8 cellular contexts compared by ENCODE assay signal in the genomic region with DNA sequence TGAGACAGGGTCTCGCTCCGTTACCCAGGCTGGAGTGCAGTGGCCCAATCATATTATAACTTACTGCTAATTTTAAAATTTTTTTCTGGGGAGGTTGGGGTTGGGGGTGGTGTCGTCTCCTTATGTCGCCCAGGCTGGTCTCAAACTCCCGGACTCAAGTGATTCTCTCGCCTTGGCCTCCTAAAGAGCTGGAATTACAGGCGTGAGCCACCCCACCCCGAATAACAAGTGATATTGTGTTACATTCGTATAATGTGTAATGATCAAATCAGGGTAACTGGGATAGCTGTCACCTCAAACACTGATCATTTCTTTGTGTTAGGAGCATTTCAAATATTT. TPM values are rescaled to one million over a fixed set of nuclear protein-coding genes. Genes with fewer than 3 reads are reported as not detected.
DNase-seq lines count a peak whose midpoint lies in the region; TF ChIP-seq lines count a peak whose summit lies in the region.

No MANE protein-coding gene starts in this region.

- H3K27ac Mint-ChIP-seq in IgD-negative memory B cell = peak overlapping the region; percentile 96 to 100 (median 99)

- WGBS in mesenchymal stem cell = 83% methylated on average over 3 of the region's 9 CpGs

- H3K9me3 Mint-ChIP-seq in IgD-negative memory B cell = peaks cover 0 to 4% (median 3%) of the 10 kb centered on the region in 3 donors

- DNase-seq in CMK (ENCODE audit: low read depth) = peak; percentile 21
- no peak for DNase-seq in breast epithelium (ENCODE audit: low spot score in 2 of 2)
- no peak for DNase-seq in osteoblast (ENCODE audit: insufficient read length, low spot score, missing footprints)
- no peak for DNase-seq in NCI-H446 (lab: John Stamatoyannopoulos, UW)
- no peak for DNase-seq in NCI-H510A treated with DMSO at 0.1 percent for 48 hours (lab: John Stamatoyannopoulos, UW)
- DNase-seq in mesenchymal stem cell = no peak
- no peak for DNase-seq in brain microvascular endothelial cell

- H4K8ac ChIP-seq in mesenchymal stem cell (ENCODE audit: low read length) = no peak overlapping the region

- no peak overlapping the region for H4K91ac ChIP-seq in mesenchymal stem cell (ENCODE audit: low read length)

- H3K9me3 ChIP-seq in breast epithelium (no peaks in the 10 kb centered on the region), osteoblast (ENCODE audit: low read depth, low read length) (no peaks in the 10 kb centered on the region), mesenchymal stem cell (ENCODE audit: control insufficient read depth, low read length) (no peaks in the 10 kb centered on the region)

- no peak overlapping the region for H2AFZ ChIP-seq in osteoblast (ENCODE audit: low read length)
- no peak overlapping the region for H2AFZ ChIP-seq in mesenchymal stem cell (ENCODE audit: low read depth, low read length)

- in situ Hi-C loops in brain microvascular endothelial cell (cut with HindIII; ENCODE audit: low pct_ligation_motif_present, low sequenced_read_pairs) = no loop called here

- no peaks in the 10 kb centered on the region for H3K79me1 ChIP-seq in mesenchymal stem cell (replicated peaks; ENCODE audit: low read length, poor library complexity, severe bottlenecking)

- no peak overlapping the region for H2BK5ac ChIP-seq in mesenchymal stem cell (ENCODE audit: low read depth, low read length, poor library complexity, severe bottlenecking)

- no peak for TF ChIP-seq POLR2A in breast epithelium (IDR thresholded peaks at IDR 0.05)

- H3K23ac ChIP-seq in mesenchymal stem cell (ENCODE audit: low read length in 2 of 2) = no peak overlapping the region

- H3K27me3 ChIP-seq in breast epithelium = no peaks in the 10 kb centered on the region
- H3K27me3 ChIP-seq in osteoblast (ENCODE audit: insufficient read depth, low read length) = peaks cover 8% of the 10 kb centered on the region
- H3K27me3 ChIP-seq in mesenchymal stem cell (ENCODE audit: control insufficient read depth in 1 of 2, insufficient read depth in 1 of 2, low read length in 2 of 2) = peaks cover 0 to 3% of the 10 kb centered on the region in 2 experiments
- no peaks in the 10 kb centered on the region for H3K27me3 ChIP-seq in brain microvascular endothelial cell (replicated peaks)

- peak overlapping the region; percentile 82 to 95 (median 90) for H3K4me3 Mint-ChIP-seq in IgD-negative memory B cell

- no peak overlapping the region for H2BK12ac ChIP-seq in mesenchymal stem cell (ENCODE audit: low read length in 2 of 2)

- peaks cover 3% of the 10 kb centered on the region for H3K27me3 Mint-ChIP-seq in IgD-negative memory B cell

- H3K27ac ChIP-seq in breast epithelium = peak overlapping the region in 1 of 2 donors; percentile 81
- no peak overlapping the region for H3K27ac ChIP-seq in osteoblast (ENCODE audit: low read depth, low read length)
- no peak overlapping the region for H3K27ac ChIP-seq in mesenchymal stem cell (ENCODE audit: low read length, poor library complexity, severe bottlenecking)
- no peak overlapping the region for H3K27ac ChIP-seq in brain microvascular endothelial cell

- H3K36me3 ChIP-seq in breast epithelium = no peaks in the 10 kb centered on the region
- H3K36me3 ChIP-seq in osteoblast (ENCODE audit: insufficient read depth, low read length) = no peaks in the 10 kb centered on the region
- H3K36me3 ChIP-seq in mesenchymal stem cell (ENCODE audit: control insufficient read depth in 1 of 2, insufficient read depth in 2 of 2, low read depth in 1 of 2, low read length in 2 of 2) = no peaks in the 10 kb centered on the region
- no peaks in the 10 kb centered on the region for H3K36me3 ChIP-seq in brain microvascular endothelial cell (replicated peaks)

- no peak overlapping the region for H2AK5ac ChIP-seq in mesenchymal stem cell (ENCODE audit: low read length, severe bottlenecking)

- H4K20me1 ChIP-seq in osteoblast (ENCODE audit: insufficient read depth, low read length) = no peaks in the 10 kb centered on the region

- no peak overlapping the region for H2BK120ac ChIP-seq in mesenchymal stem cell (ENCODE audit: low read depth, low read length)

- no peak overlapping the region for H3K14ac ChIP-seq in mesenchymal stem cell (ENCODE audit: low read length in 2 of 2)

- TF ChIP-seq CTCF in breast epithelium (IDR thresholded peaks at IDR 0.05) (no peak), osteoblast (IDR thresholded peaks at IDR 0.05; ENCODE audit: extremely low read depth, low read depth, low read length) (no peak), brain microvascular endothelial cell (IDR thresholded peaks at IDR 0.05; ENCODE audit: low read depth, low read length, missing control alignments) (no peak)

- H3K18ac ChIP-seq in mesenchymal stem cell (ENCODE audit: low read depth in 1 of 2, low read length in 2 of 2) = no peak overlapping the region

- no peaks in the 10 kb centered on the region for H3K79me2 ChIP-seq in osteoblast (ENCODE audit: insufficient read depth, low read length)

- no peak overlapping the region for H3K9ac ChIP-seq in mesenchymal stem cell (ENCODE audit: low read length)

- no peaks in the 10 kb centered on the region for H3K4me1 ChIP-seq in breast epithelium
- peaks cover 4% of the 10 kb centered on the region for H3K4me1 ChIP-seq in osteoblast (ENCODE audit: insufficient read depth, low read length)
- no peaks in the 10 kb centered on the region for H3K4me1 ChIP-seq in mesenchymal stem cell (ENCODE audit: control insufficient read depth, insufficient read depth, low read depth, low read length)

- H3K4me2 ChIP-seq in osteoblast (ENCODE audit: insufficient read depth, low read length) = peak overlapping the region; percentile 53
- no peak overlapping the region for H3K4me2 ChIP-seq in mesenchymal stem cell (ENCODE audit: low read length, poor library complexity, severe bottlenecking)

- intact Hi-C loops in breast epithelium (cut with DNase I; ENCODE audit: low total_unique reads) = no loop called here

- no peak overlapping the region for H2BK15ac ChIP-seq in mesenchymal stem cell (ENCODE audit: low read depth, poor library complexity, severe bottlenecking)

- peaks cover 11 to 15% (median 13%) of the 10 kb centered on the region in 3 donors for H3K4me1 Mint-ChIP-seq in IgD-negative memory B cell

- H3K4ac ChIP-seq in mesenchymal stem cell (ENCODE audit: low read depth in 1 of 2, low read length in 2 of 2) = no peak overlapping the region

- H3K4me3 ChIP-seq in breast epithelium (peak overlapping the region in 2 of 3 donors; percentile 65 to 74), osteoblast (ENCODE audit: insufficient read depth, low read length) (no peak overlapping the region), mesenchymal stem cell (ENCODE audit: insufficient read depth in 1 of 2, low read depth in 1 of 2, low read length in 2 of 2) (peak overlapping the region in 1 of 2 experiments; percentile 23), brain microvascular endothelial cell (ENCODE audit: low read depth, low read length) (no peak overlapping the region)

- H3K36me3 Mint-ChIP-seq in IgD-negative memory B cell = peaks cover 2% of the 10 kb centered on the region

RNA-seq across cellular contexts. Expression of gene KPNA2, which starts 16.2 kb away (rescaled TPM):
- 32.3 TPM for polyA plus RNA-seq in IgD-negative memory B cell
- total RNA-seq in breast epithelium = 10 to 100 TPM; 19.7 to 21.9 (median 20.5) TPM
- 40.1 and 40.9 TPM in 2 replicates for total RNA-seq in osteoblast
- 92.3 TPM for polyA plus RNA-seq in mesenchymal stem cell (2013, experiment 1 of 2)
- polyA plus RNA-seq in mesenchymal stem cell (2013, experiment 2 of 2) = 90.7 TPM

RNA-seq across cellular contexts. Expression of gene C17orf58, which starts 23.0 kb away (rescaled TPM):
- 1.6 TPM for polyA plus RNA-seq in IgD-negative memory B cell
- total RNA-seq in breast epithelium = 10 to 100 TPM in 2 of 3 donors, 1 to 10 TPM in 1; 6.6 to 18.7 (median 12.0) TPM
- 7.2 and 8.3 TPM in 2 replicates for total RNA-seq in osteoblast
- 15.1 TPM for polyA plus RNA-seq in mesenchymal stem cell (2013, experiment 1 of 2)
- 15.3 TPM for polyA plus RNA-seq in mesenchymal stem cell (2013, experiment 2 of 2)

Comparison
In these comparisons a context has a peak if more than half of its experiments do, and no peak if none do; other contexts are left out.
1. H3K4me3 ChIP-seq: peak in breast epithelium (2 of 3); none in osteoblast (single experiment) and brain microvascular endothelial cell (single experiment).